16 cellular contexts compared by ENCODE assay signal in genomic region chr11:67247946-67248550, GRCh38. TPM values are rescaled to one million over a fixed set of nuclear protein-coding genes. Genes with fewer than 3 reads are reported as not detected.
DNase-seq lines count a peak whose midpoint lies in the region; ATAC-seq, FAIRE-seq and TF ChIP-seq lines count a peak whose summit lies in the region.
"Had no signal": no experiment of that assay in that cellular context is flagged by ENCODE, and none has a peak within 500 bp of the region (broad histone marks: within the 10 kb centered on the region; RNA-seq: fewer than 3 reads in every experiment).

No MANE protein-coding gene starts in this region.

- 84 to 90% (median 86%) methylated on average over 5 of the region's 5 CpGs for WGBS in heart left ventricle, 4 donors
- 95% methylated on average over 5 of the region's 5 CpGs for WGBS in SK-N-SH (ENCODE audit: low lambda C conversion rate)

- POLR2A ChIA-PET in naive thymus-derived CD4-positive, alpha-beta T cell (lab: Charles Lee) = interaction anchor here (0.6 to 1.4 kb wide), 4 partner anchors 8 to 126 kb away, joined by 3 to 7 read pairs (median 3); partner anchors contain the start of gene CLCF1
- POLR2A ChIA-PET in SK-N-SH (lab: Yijun Ruan, JAX) = no interaction called here

- ATAC-seq in heart left ventricle = no peak
- no peak for ATAC-seq in naive thymus-derived CD4-positive, alpha-beta T cell

- DNase-seq in left ventricle myocardium inferior (no peak), heart left ventricle (no peak), SK-N-SH (no peak), occipital lobe (lab: John Stamatoyannopoulos, UW) (no peak), RCC 7860 (ENCODE audit: low spot score) (no peak), KG1 (lab: John Stamatoyannopoulos, UW) (no peak)
- DNase-seq in naive thymus-derived CD4-positive, alpha-beta T cell = no peak
- DNase-seq: activated gamma-delta T cell treated with Interleukin-2 at 50 U/mL for 16 hours; effector CD8-positive, alpha-beta T cell; foreskin melanocyte; Karpas-422; NCI-H1436; NCI-H446; substantia nigra; WERI-Rb-1 had no signal

- no peak overlapping the region for H3K4me3 Mint-ChIP-seq in dendritic cell treated with granulocyte-macrophage colony-stimulating factor and Interleukin-4, amounts not matched to agents 40 ng/mL and 50 ng/mL, for 4 days
- no peak overlapping the region for H3K4me3 Mint-ChIP-seq in naive thymus-derived CD4-positive, alpha-beta T cell

- TF ChIP-seq POLR2A in heart left ventricle (IDR thresholded peaks at IDR 0.05) = no peak

- peaks cover 64% of the 10 kb centered on the region for H3K4me1 Mint-ChIP-seq in dendritic cell treated with granulocyte-macrophage colony-stimulating factor and Interleukin-4, amounts not matched to agents 40 ng/mL and 50 ng/mL, for 4 days (ENCODE audit: low read depth)
- H3K4me1 Mint-ChIP-seq in naive thymus-derived CD4-positive, alpha-beta T cell = peaks cover 33 to 68% (median 62%) of the 10 kb centered on the region in 7 donors

- H3K4me3 ChIP-seq in left ventricle myocardium inferior = no peak overlapping the region
- no peak overlapping the region for H3K4me3 ChIP-seq in heart left ventricle
- no peak overlapping the region for H3K4me3 ChIP-seq in naive thymus-derived CD4-positive, alpha-beta T cell (ENCODE audit: low read length)
- H3K4me3 ChIP-seq in SK-N-SH (ENCODE audit: low read depth in 2 of 2, low read length in 1 of 2) = no peak overlapping the region

- peaks cover 3% of the 10 kb centered on the region for H3F3A ChIP-seq in SK-N-SH (replicated peaks; ENCODE audit: insufficient read depth)

- no peaks in the 10 kb centered on the region for H3K9me2 ChIP-seq in SK-N-SH

- H2AFZ ChIP-seq in SK-N-SH (ENCODE audit: low read depth) = no peak overlapping the region

- no peak overlapping the region for H3K4me2 ChIP-seq in SK-N-SH

- H3K9ac ChIP-seq in SK-N-SH = no peak overlapping the region

- peaks cover 17% of the 10 kb centered on the region for H4K20me1 ChIP-seq in SK-N-SH (ENCODE audit: insufficient read depth)

- H3K36me3 ChIP-seq in left ventricle myocardium inferior (peaks cover 100% of the 10 kb centered on the region), heart left ventricle (peaks cover 0 to 100% (median 99%) of the 10 kb centered on the region in 9 donors), SK-N-SH (replicated peaks in 1 of 2; ENCODE audit: control insufficient read depth in 1 of 2, insufficient read depth in 2 of 2, low read length in 1 of 2) (peaks cover 70 to 78% of the 10 kb centered on the region in 2 experiments)
- H3K36me3 ChIP-seq in naive thymus-derived CD4-positive, alpha-beta T cell (ENCODE audit: control insufficient read depth in 2 of 3, insufficient read depth in 3 of 3, low read length in 3 of 3) = peaks cover 52 to 98% (median 76%) of the 10 kb centered on the region in 3 experiments

- H3K4me1 ChIP-seq in left ventricle myocardium inferior (peaks cover 39% of the 10 kb centered on the region), heart left ventricle (peaks cover 0 to 44% (median 18%) of the 10 kb centered on the region in 12 donors), SK-N-SH (ENCODE audit: control insufficient read depth in 1 of 2, insufficient read depth in 2 of 2, low read depth in 1 of 2, low read length in 1 of 2) (no peaks in the 10 kb centered on the region)
- H3K4me1 ChIP-seq in naive thymus-derived CD4-positive, alpha-beta T cell (ENCODE audit: control insufficient read depth in 2 of 2, insufficient read depth in 2 of 2, low read length in 2 of 2) = peaks cover 4 to 26% of the 10 kb centered on the region in 2 donors

- H3K27me3 Mint-ChIP-seq in dendritic cell treated with granulocyte-macrophage colony-stimulating factor and Interleukin-4, amounts not matched to agents 40 ng/mL and 50 ng/mL, for 4 days = no peaks in the 10 kb centered on the region
- H3K27me3 Mint-ChIP-seq in naive thymus-derived CD4-positive, alpha-beta T cell = no peaks in the 10 kb centered on the region

- peaks cover 98% of the 10 kb centered on the region for H3K36me3 Mint-ChIP-seq in dendritic cell treated with granulocyte-macrophage colony-stimulating factor and Interleukin-4, amounts not matched to agents 40 ng/mL and 50 ng/mL, for 4 days (ENCODE audit: low read depth)
- peaks cover 29 to 64% (median 46%) of the 10 kb centered on the region in 5 donors for H3K36me3 Mint-ChIP-seq in naive thymus-derived CD4-positive, alpha-beta T cell

- H3K9me3 ChIP-seq in left ventricle myocardium inferior (replicated peaks) (no peaks in the 10 kb centered on the region), heart left ventricle (no peaks in the 10 kb centered on the region), SK-N-SH (no peaks in the 10 kb centered on the region)
- no peaks in the 10 kb centered on the region for H3K9me3 ChIP-seq in naive thymus-derived CD4-positive, alpha-beta T cell (ENCODE audit: control insufficient read depth in 2 of 3, low read length in 3 of 3)

- peak overlapping the region; percentile 30 for H3K27ac Mint-ChIP-seq in dendritic cell treated with granulocyte-macrophage colony-stimulating factor and Interleukin-4, amounts not matched to agents 40 ng/mL and 50 ng/mL, for 4 days
- H3K27ac Mint-ChIP-seq in naive thymus-derived CD4-positive, alpha-beta T cell = peak overlapping the region in 6 of 9 donors; percentile 5 to 62 (median 30)

- no peak for TF ChIP-seq EP300 in SK-N-SH (IDR thresholded peaks at IDR 0.05; ENCODE audit: borderline replicate concordance in 1 of 2, low read depth in 1 of 2, low read length in 1 of 2)

- H3K79me2 ChIP-seq in SK-N-SH (ENCODE audit: insufficient read depth) = peaks cover 31% of the 10 kb centered on the region

- no peaks in the 10 kb centered on the region for H3K27me3 ChIP-seq in left ventricle myocardium inferior (ENCODE audit: low read depth)
- H3K27me3 ChIP-seq in heart left ventricle = no peaks in the 10 kb centered on the region
- H3K27me3 ChIP-seq in naive thymus-derived CD4-positive, alpha-beta T cell (ENCODE audit: control insufficient read depth in 2 of 2, insufficient read depth in 2 of 2, low read length in 2 of 2) = no peaks in the 10 kb centered on the region
- no peaks in the 10 kb centered on the region for H3K27me3 ChIP-seq in SK-N-SH (ENCODE audit: insufficient read depth)

- no peaks in the 10 kb centered on the region for H3K9me3 Mint-ChIP-seq in dendritic cell treated with granulocyte-macrophage colony-stimulating factor and Interleukin-4, amounts not matched to agents 40 ng/mL and 50 ng/mL, for 4 days
- H3K9me3 Mint-ChIP-seq in naive thymus-derived CD4-positive, alpha-beta T cell = no peaks in the 10 kb centered on the region

- no peak for TF ChIP-seq RAD21 in SK-N-SH (IDR thresholded peaks at IDR 0.05; ENCODE audit: low read length)

- CTCF ChIA-PET in naive thymus-derived CD4-positive, alpha-beta T cell (lab: Charles Lee) = no interaction called here
- CTCF ChIA-PET in SK-N-SH (lab: Yijun Ruan, JAX) = interaction anchor here (0.9 to 4.1 kb wide), 3 partner anchors 14 to 194 kb away, joined by 3 to 24 read pairs (median 4); partner anchors contain the start of gene GRK2

- H3K27ac ChIP-seq in left ventricle myocardium inferior (replicated peaks) (peak overlapping the region; percentile 58), heart left ventricle (peak overlapping the region in 6 of 12 donors; percentile 36 to 64 (median 50)), SK-N-SH (ENCODE audit: low read depth in 2 of 2, low read length in 1 of 2) (no peak overlapping the region)
- peak overlapping the region; percentile 17 for H3K27ac ChIP-seq in naive thymus-derived CD4-positive, alpha-beta T cell (ENCODE audit: low read depth, low read length)
- H3K27ac ChIP-seq: WERI-Rb-1 had no signal

- TF ChIP-seq CTCF in left ventricle myocardium inferior (IDR thresholded peaks at IDR 0.05; ENCODE audit: borderline replicate concordance) (no peak), heart left ventricle (IDR thresholded peaks at IDR 0.05) (no peak), SK-N-SH (IDR thresholded peaks at IDR 0.05) (no peak)

- intact Hi-C loops in left ventricle myocardium inferior (cut with micrococcal nuclease) (no loop called here), heart left ventricle (cut with DNase I) (no loop called here)
- intact Hi-C loops in dendritic cell treated with granulocyte-macrophage colony-stimulating factor and Interleukin-4, amounts not matched to agents 40 ng/mL and 50 ng/mL, for 4 days (cut with micrococcal nuclease) = no loop called here
- intact Hi-C loops in naive thymus-derived CD4-positive, alpha-beta T cell (cut with micrococcal nuclease) = no loop called here

- FAIRE-seq in RCC 7860 (lab: Jason Lieb, UNC) = no peak

TF ChIP-seq in SK-N-SH, 30 proteins besides CTCF, POLR2A, EP300 and RAD21:
- TF ChIP-seq JUND (IDR thresholded peaks at IDR 0.05) = no peak
- TF ChIP-seq EZH2phosphoT487 (IDR thresholded peaks at IDR 0.05; ENCODE audit: borderline replicate concordance, low read depth) = no peak
- no peak for TF ChIP-seq FOXM1 (IDR thresholded peaks at IDR 0.05; ENCODE audit: low read depth)

RNA-seq across cellular contexts. Expression of gene GRK2, which starts 18.2 kb away (rescaled TPM):
- 53.8 TPM for total RNA-seq in left ventricle myocardium inferior
- 100 to 1,000 TPM in 1 of 9 donors, 10 to 100 TPM in 8; 40.1 to 107 (median 49.6) TPM for total RNA-seq in heart left ventricle
- 10 to 100 TPM; 55.6 to 63.8 TPM for polyA plus RNA-seq in heart left ventricle
- total RNA-seq in naive thymus-derived CD4-positive, alpha-beta T cell = 100 to 1,000 TPM; 305 to 399 (median 322) TPM
- 10 to 100 TPM; 18.5 to 38.0 TPM for polyA plus RNA-seq in naive thymus-derived CD4-positive, alpha-beta T cell
- polyA plus RNA-seq in SK-N-SH (2012; rRNA removed) = 44.6 and 48.5 TPM in 2 replicates
- polyA plus RNA-seq in SK-N-SH (2012; cell fraction: cytosol; rRNA removed) = 19.5 and 33.5 TPM in 2 replicates
- 106 and 118 TPM in 2 replicates for polyA plus RNA-seq in SK-N-SH (2012; cell fraction: nucleus; rRNA removed)
- 44.9 TPM for total RNA-seq in occipital lobe

RNA-seq across cellular contexts. Expression of gene ANKRD13D, which starts 41.1 kb away (rescaled TPM):
- total RNA-seq in left ventricle myocardium inferior (11.8 TPM), heart left ventricle (10 to 100 TPM in 6 of 9 donors, 1 to 10 TPM in 3; 7.6 to 43.6 (median 12.8) TPM), occipital lobe (49.4 TPM)
- polyA plus RNA-seq in heart left ventricle (10 to 100 TPM; 12.3 to 17.6 TPM), SK-N-SH (2012; rRNA removed) (50.2 and 51.4 TPM in 2 replicates)
- total RNA-seq in naive thymus-derived CD4-positive, alpha-beta T cell = 100 to 1,000 TPM; 161 to 286 (median 191) TPM
- polyA plus RNA-seq in naive thymus-derived CD4-positive, alpha-beta T cell = 10 to 100 TPM in 1 of 2 donors, 1 to 10 TPM in 1; 6.3 to 19.5 TPM
- polyA plus RNA-seq in SK-N-SH (2012; cell fraction: cytosol; rRNA removed) = 17.8 and 26.1 TPM in 2 replicates
- polyA plus RNA-seq in SK-N-SH (2012; cell fraction: nucleus; rRNA removed) = 163 and 206 TPM in 2 replicates

RNA-seq across cellular contexts. Expression of gene SSH3, which starts 55.3 kb away (rescaled TPM):
- total RNA-seq in left ventricle myocardium inferior (14.9 TPM), heart left ventricle (10 to 100 TPM; 10.8 to 23.9 (median 16.8) TPM), occipital lobe (2.0 TPM)
- polyA plus RNA-seq in heart left ventricle (1 to 10 TPM; 8.1 to 9.4 TPM), SK-N-SH (2012; rRNA removed) (13.5 and 17.1 TPM in 2 replicates)
- 10 to 100 TPM in 4 of 5 experiments, 1 to 10 TPM in 1; 8.8 to 23.8 (median 15.0) TPM for total RNA-seq in naive thymus-derived CD4-positive, alpha-beta T cell
- polyA plus RNA-seq in naive thymus-derived CD4-positive, alpha-beta T cell = 1 to 10 TPM; 1.1 to 4.9 TPM
- polyA plus RNA-seq in SK-N-SH (2012; cell fraction: cytosol; rRNA removed) = 4.0 and 7.0 TPM in 2 replicates
- 73.4 and 77.8 TPM in 2 replicates for polyA plus RNA-seq in SK-N-SH (2012; cell fraction: nucleus; rRNA removed)

Comparison
In these comparisons a context has a peak if more than half of its experiments do, and no peak if none do; other contexts are left out.
1. H3K27ac ChIP-seq: peak in left ventricle myocardium inferior (single experiment) and naive thymus-derived CD4-positive, alpha-beta T cell (single experiment); none in SK-N-SH (0 of 2).